19 cellular contexts compared by ENCODE assay signal in genomic region chr13:57375876-57376275, GRCh38.
DNase-seq lines count a peak whose midpoint lies in the region; ATAC-seq and TF ChIP-seq lines count a peak whose summit lies in the region.
"Had no signal": no experiment of that assay in that cellular context is flagged by ENCODE, and none has a peak within 500 bp of the region (broad histone marks: within the 10 kb centered on the region; RNA-seq: fewer than 3 reads in every experiment).

No MANE protein-coding gene starts in this region.

- no peaks in the 10 kb centered on the region for H3K4me1 ChIP-seq in OCI-LY3 (ENCODE audit: low read length)
- H3K4me1 ChIP-seq: BE2C, BLaER1, Caco-2 had no signal

- peak; percentile 3 for DNase-seq in astrocyte of the hippocampus (ENCODE audit: low read depth, low spot score)
- peak; percentile 87 for DNase-seq in foreskin melanocyte
- no peak for DNase-seq in activated effector memory CD4-positive, alpha-beta T cell treated with anti-CD3 and anti-CD28 coated beads, Interleukin-2, amount 50 U/mL, for 16 hours
- no peak for DNase-seq in stimulated activated naive CD8-positive, alpha-beta T cell treated with anti-CD3 and anti-CD28 coated beads, Interleukin-15, Interleukin-2, amounts not matched to agents 100 U/mL and 50 U/mL, for 24 hours
- no peak for DNase-seq in stimulated activated naive CD4-positive, alpha-beta T cell treated with Interleukin-2 at 50 U/mL for 16 hours (lab: John Stamatoyannopoulos, UW)
- DNase-seq in sciatic nerve (ENCODE audit: low spot score) = no peak
- DNase-seq: 8988T; ACHN; BE2C; C1 segment of cervical spinal cord; Caco-2; Calu3; CD4-positive, alpha-beta memory T cell; CD4-positive, CD25-positive, alpha-beta regulatory T cell; CD8-positive, alpha-beta memory T cell; DMS79 treated with DMSO at 0.1 percent for 48 hours; GF-D8 had no signal

- H3K9ac ChIP-seq in OCI-LY3 (ENCODE audit: low read length) = no peak overlapping the region
- H3K9ac ChIP-seq: BLaER1 had no signal

- H3K4me2 ChIP-seq in OCI-LY3 (ENCODE audit: low read length) = no peak overlapping the region
- H3K4me2 ChIP-seq: BLaER1 had no signal

- no peak overlapping the region for H3K4me3 ChIP-seq in OCI-LY3 (ENCODE audit: low read length)
- H3K4me3 ChIP-seq: BLaER1 had no signal

- no peaks in the 10 kb centered on the region for H3K36me3 ChIP-seq in OCI-LY3 (replicated peaks; ENCODE audit: low read depth, low read length)
- H3K36me3 ChIP-seq: BE2C, BLaER1 had no signal

- ATAC-seq in stimulated activated naive CD8-positive, alpha-beta T cell treated with anti-CD3 and anti-CD28 coated beads, Interleukin-15, Interleukin-2, amounts not matched to agents 100 U/mL and 50 U/mL, for 24 hours = no peak
- no peak for ATAC-seq in sciatic nerve

- no peaks in the 10 kb centered on the region for H4K20me1 ChIP-seq in OCI-LY3 (ENCODE audit: insufficient read depth, low read length)
- H4K20me1 ChIP-seq: BLaER1 had no signal

- H3K27ac ChIP-seq in OCI-LY3 (ENCODE audit: low read length) = no peak overlapping the region
- H3K27ac ChIP-seq: BLaER1 had no signal

- H3K27me3 ChIP-seq in OCI-LY3 (ENCODE audit: low read depth, low read length) = no peaks in the 10 kb centered on the region
- H3K27me3 ChIP-seq: BE2C, BLaER1 had no signal

- H3K9me3 ChIP-seq in OCI-LY3 (ENCODE audit: insufficient read depth, low read length) = no peaks in the 10 kb centered on the region
- H3K9me3 ChIP-seq: BE2C, BLaER1, Caco-2 had no signal

- 0 out of 2 replicates have a peak overlapping the region, but pooled peaks have one; percentile 11 for H2AFZ ChIP-seq in OCI-LY3 (ENCODE audit: low read depth, low read length)

- TF ChIP-seq CTCF in OCI-LY3 (IDR thresholded peaks at IDR 0.05; ENCODE audit: low read depth, low read length) = no peak

- H3K79me2 ChIP-seq in OCI-LY3 (ENCODE audit: low read length) = no peaks in the 10 kb centered on the region

- intact Hi-C loops in sciatic nerve (cut with DNase I) = no loop called here

Comparison
In these comparisons a context has a peak if more than half of its experiments do, and no peak if none do; other contexts are left out.
1. DNase-seq: peak in astrocyte of the hippocampus (single experiment) and foreskin melanocyte (single experiment); none in activated effector memory CD4-positive, alpha-beta T cell treated with anti-CD3 and anti-CD28 coated beads, Interleukin-2, amount 50 U/mL, for 16 hours (single experiment), stimulated activated naive CD8-positive, alpha-beta T cell treated with anti-CD3 and anti-CD28 coated beads, Interleukin-15, Interleukin-2, amounts not matched to agents 100 U/mL and 50 U/mL, for 24 hours (single experiment), stimulated activated naive CD4-positive, alpha-beta T cell treated with Interleukin-2 at 50 U/mL for 16 hours (single experiment) and sciatic nerve (single experiment).